In the genomic region with DNA sequence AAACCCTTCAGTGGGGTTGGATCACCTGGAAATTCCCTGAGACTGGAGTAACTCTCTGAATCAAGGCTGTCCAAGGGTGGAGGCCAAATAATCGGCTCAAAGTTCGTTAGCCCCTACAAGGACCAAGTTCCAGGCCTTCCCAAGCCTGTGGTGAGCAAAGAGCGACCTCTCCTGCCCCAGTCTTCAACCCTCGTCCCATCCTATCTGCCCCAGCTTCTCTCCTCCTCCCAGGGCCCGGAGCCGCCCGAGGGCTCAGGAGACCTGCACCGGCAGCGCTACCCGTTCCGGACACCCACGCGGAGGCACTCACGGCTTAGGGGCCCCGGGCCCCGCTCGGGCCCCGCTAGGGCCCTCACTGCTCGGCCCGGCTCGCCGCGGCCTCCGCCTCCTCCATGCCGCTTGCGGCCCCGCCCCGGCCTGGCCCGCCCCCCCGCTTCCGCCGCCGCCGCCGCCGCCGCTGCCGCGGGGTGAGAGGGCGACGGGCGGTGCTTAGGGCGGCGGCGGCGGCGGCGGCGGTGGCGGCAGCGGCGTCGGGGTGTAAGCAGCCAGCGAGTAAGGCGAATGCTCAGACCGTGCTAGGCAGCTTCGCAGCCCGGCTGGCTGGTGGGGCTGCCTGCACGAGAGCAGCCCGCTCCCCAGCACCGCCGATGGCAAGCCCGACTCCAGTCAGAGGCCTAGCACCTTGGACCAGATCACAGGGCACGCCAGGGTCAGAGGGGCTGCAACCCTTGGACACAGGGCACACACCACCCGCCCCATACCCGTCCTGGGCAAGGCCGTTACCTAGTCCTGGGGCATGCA, we compare ENCODE assay signal across 8 cellular contexts. TPM values are rescaled to one million over a fixed set of nuclear protein-coding genes. Genes with fewer than 3 reads are reported as not detected.
DNase-seq lines count a peak whose midpoint lies in the region; ATAC-seq, FAIRE-seq and TF ChIP-seq lines count a peak whose summit lies in the region.

A gene (minus strand): TSS at position 409 of the 801 bp plus-strand sequence. CDS start 613 bp downstream, outside the sequence.

- H3K4me3 Mint-ChIP-seq in activated CD4-positive, alpha-beta T cell treated with anti-CD3 and anti-CD28 coated beads, Interleukin-2, amount 10 ng/mL, durations not matched to agents 7 days and 5 days, result peak within 1 kb of the TSS; percentile 80
- H3K4me3 Mint-ChIP-seq in dendritic cell treated with granulocyte-macrophage colony-stimulating factor and Interleukin-4, amounts not matched to agents 40 ng/mL and 50 ng/mL, for 4 days, result peak within 1 kb of the TSS; percentile 82

- CTCF ChIA-PET in A549 (lab: Yijun Ruan, JAX), result interaction anchor here (1.4 to 2.5 kb wide), 2 partner anchors 26 to 161 kb away, joined by 4 to 14 read pairs; no protein-coding TSS in a partner anchor
- CTCF ChIA-PET in activated CD4-positive, alpha-beta T cell treated with anti-CD3 and anti-CD28 coated beads, Interleukin-2, amount 10 ng/mL, durations not matched to agents 7 days and 5 days (lab: Charles Lee), result interaction anchor here (0.7 to 1.1 kb wide), 2 partner anchors 15 to 213 kb away, joined by 3 to 5 read pairs; no protein-coding TSS in a partner anchor

- POLR2A ChIA-PET in A549 (lab: Yijun Ruan, JAX), result interaction anchor here (0.7 to 1.4 kb wide), 2 partner anchors 26 to 49 kb away, joined by 3 to 4 read pairs; a partner anchor contains a TSS
- POLR2A ChIA-PET in activated CD4-positive, alpha-beta T cell treated with anti-CD3 and anti-CD28 coated beads, Interleukin-2, amount 10 ng/mL, durations not matched to agents 7 days and 5 days (lab: Charles Lee), result interaction anchor here (0.6 kb wide), 1 partner anchor 89 kb away, joined by 9 read pairs; no protein-coding TSS in a partner anchor

- H3K27ac ChIP-seq in A549 (peak within 1 kb of the TSS; percentile 97 to 98), right lobe of liver (peak within 1 kb of the TSS; percentile 54 to 80 (median 78))

- H3K27me3 ChIP-seq in right lobe of liver, result no peaks in the 10 kb centered on the region

- no peak for FAIRE-seq in A549 (lab: Jason Lieb, UNC)

- no peaks in the 10 kb centered on the region for H3K27me3 Mint-ChIP-seq in activated CD4-positive, alpha-beta T cell treated with anti-CD3 and anti-CD28 coated beads, Interleukin-2, amount 10 ng/mL, durations not matched to agents 7 days and 5 days
- peaks cover 7% of the 10 kb centered on the region for H3K27me3 Mint-ChIP-seq in dendritic cell treated with granulocyte-macrophage colony-stimulating factor and Interleukin-4, amounts not matched to agents 40 ng/mL and 50 ng/mL, for 4 days

- peaks cover 2% of the 10 kb centered on the region for H3K36me3 Mint-ChIP-seq in activated CD4-positive, alpha-beta T cell treated with anti-CD3 and anti-CD28 coated beads, Interleukin-2, amount 10 ng/mL, durations not matched to agents 7 days and 5 days (ENCODE audit: low read depth)
- peaks cover 27% of the 10 kb centered on the region for H3K36me3 Mint-ChIP-seq in dendritic cell treated with granulocyte-macrophage colony-stimulating factor and Interleukin-4, amounts not matched to agents 40 ng/mL and 50 ng/mL, for 4 days (ENCODE audit: low read depth)

- no peaks in the 10 kb centered on the region for H3K9me3 Mint-ChIP-seq in activated CD4-positive, alpha-beta T cell treated with anti-CD3 and anti-CD28 coated beads, Interleukin-2, amount 10 ng/mL, durations not matched to agents 7 days and 5 days
- H3K9me3 Mint-ChIP-seq in dendritic cell treated with granulocyte-macrophage colony-stimulating factor and Interleukin-4, amounts not matched to agents 40 ng/mL and 50 ng/mL, for 4 days, result no peaks in the 10 kb centered on the region

- H3K9me3 ChIP-seq in A549 (no peaks in the 10 kb centered on the region), right lobe of liver (no peaks in the 10 kb centered on the region)

- H3K36me3 ChIP-seq in right lobe of liver, result peaks cover 0 to 15% (median 0%) of the 10 kb centered on the region in 4 donors

- peak within 1 kb of the TSS; percentile 99 for H3K4me2 ChIP-seq in A549

- 0% methylated on average over 6 of the region's 67 CpGs for WGBS in A549 (ENCODE audit: missing lambda C conversion rate)
- 0% methylated on average over 5 of the region's 67 CpGs for WGBS in right lobe of liver (ENCODE audit: insufficient coverage, low coverage, low lambda C conversion rate, missing lambda C conversion rate)

- H3K4me3 ChIP-seq in A549, result peak within 1 kb of the TSS; percentile 74
- peak within 1 kb of the TSS; percentile 83 to 92 (median 91) for H3K4me3 ChIP-seq in right lobe of liver

- ATAC-seq in A549 (peak; percentile 94 to 96), GM18499 (IDR thresholded peaks at IDR 0.05; ENCODE audit: insufficient read depth, unreplicated experiment) (peak; percentile 46), HG02943 (IDR thresholded peaks at IDR 0.05; ENCODE audit: low read depth, unreplicated experiment) (peak; percentile 75), right lobe of liver (peak; percentile 81 to 92 (median 86))

- H3K27ac Mint-ChIP-seq in activated CD4-positive, alpha-beta T cell treated with anti-CD3 and anti-CD28 coated beads, Interleukin-2, amount 10 ng/mL, durations not matched to agents 7 days and 5 days, result peak within 1 kb of the TSS; percentile 83
- H3K27ac Mint-ChIP-seq in dendritic cell treated with granulocyte-macrophage colony-stimulating factor and Interleukin-4, amounts not matched to agents 40 ng/mL and 50 ng/mL, for 4 days, result peak within 1 kb of the TSS; percentile 76

- H3K4me1 Mint-ChIP-seq in activated CD4-positive, alpha-beta T cell treated with anti-CD3 and anti-CD28 coated beads, Interleukin-2, amount 10 ng/mL, durations not matched to agents 7 days and 5 days, result peaks cover 30% of the 10 kb centered on the region
- peaks cover 37% of the 10 kb centered on the region for H3K4me1 Mint-ChIP-seq in dendritic cell treated with granulocyte-macrophage colony-stimulating factor and Interleukin-4, amounts not matched to agents 40 ng/mL and 50 ng/mL, for 4 days (ENCODE audit: low read depth)

- TF ChIP-seq EP300 in A549 (IDR thresholded peaks at IDR 0.05), result no peak

- DNase-seq in A549 (ENCODE audit: low read depth in 1 of 2, low spot score in 1 of 2), result peak; percentile 57 to 73
- peak; percentile 82 for DNase-seq in NCI-H2227 (lab: John Stamatoyannopoulos, UW; ENCODE audit: unreplicated experiment)
- DNase-seq in activated CD4-positive, alpha-beta T cell treated with anti-CD3 and anti-CD28 coated beads, Interleukin-2, amount 10 ng/mL, durations not matched to agents 7 days and 5 days, result peak; percentile 72
- peak; percentile 77 to 80 (median 77) for DNase-seq in right lobe of liver
- peak; percentile 68 to 80 for DNase-seq in stimulated activated CD4-positive, alpha-beta T cell treated with anti-CD3 and anti-CD28 coated beads, Interleukin-4, amount 100 ng/mL, for 4 hours

- peak; percentile 40 for TF ChIP-seq CTCF in A549 (IDR thresholded peaks at IDR 0.05)
- peak; percentile 4 to 40 (median 18) for TF ChIP-seq CTCF in right lobe of liver (IDR thresholded peaks at IDR 0.05)

- peaks cover 9% of the 10 kb centered on the region; the same call in 1 of the 3 replicates for H3K4me1 ChIP-seq in A549
- peaks cover 0 to 18% (median 0%) of the 10 kb centered on the region in 4 donors for H3K4me1 ChIP-seq in right lobe of liver

- intact Hi-C loops in dendritic cell treated with granulocyte-macrophage colony-stimulating factor and Interleukin-4, amounts not matched to agents 40 ng/mL and 50 ng/mL, for 4 days (cut with micrococcal nuclease), result no loop called here
- intact Hi-C loops in right lobe of liver (cut with DNase I), result no loop called here

- peak; percentile 37 to 49 for TF ChIP-seq RAD21 in A549 (conservative IDR thresholded peaks at IDR 0.05 in 1 of 2, IDR thresholded peaks at IDR 0.05 in 1 of 2)

- TF ChIP-seq POLR2A in A549 (IDR thresholded peaks at IDR 0.05; ENCODE audit: low read length) (peak; percentile 58), right lobe of liver (IDR thresholded peaks at IDR 0.05) (peak; percentile 78)

TF ChIP-seq in A549, 52 proteins besides CTCF, POLR2A, EP300 and RAD21 (continues in another document):
- TF ChIP-seq, protein P1, sequence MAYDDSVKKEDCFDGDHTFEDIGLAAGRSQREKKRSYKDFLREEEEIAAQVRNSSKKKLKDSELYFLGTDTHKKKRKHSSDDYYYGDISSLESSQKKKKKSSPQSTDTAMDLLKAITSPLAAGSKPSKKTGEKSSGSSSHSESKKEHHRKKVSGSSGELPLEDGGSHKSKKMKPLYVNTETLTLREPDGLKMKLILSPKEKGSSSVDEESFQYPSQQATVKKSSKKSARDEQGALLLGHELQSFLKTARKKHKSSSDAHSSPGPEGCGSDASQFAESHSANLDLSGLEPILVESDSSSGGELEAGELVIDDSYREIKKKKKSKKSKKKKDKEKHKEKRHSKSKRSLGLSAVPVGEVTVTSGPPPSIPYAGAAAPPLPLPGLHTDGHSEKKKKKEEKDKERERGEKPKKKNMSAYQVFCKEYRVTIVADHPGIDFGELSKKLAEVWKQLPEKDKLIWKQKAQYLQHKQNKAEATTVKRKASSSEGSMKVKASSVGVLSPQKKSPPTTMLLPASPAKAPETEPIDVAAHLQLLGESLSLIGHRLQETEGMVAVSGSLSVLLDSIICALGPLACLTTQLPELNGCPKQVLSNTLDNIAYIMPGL (CRISPR knock-in tag; IDR thresholded peaks at IDR 0.05; ENCODE audit: borderline replicate concordance), result no peak
- TF ChIP-seq ESRRA (IDR thresholded peaks at IDR 0.05; ENCODE audit: borderline replicate concordance, low read length) (no peak), RARB (CRISPR knock-in tag; IDR thresholded peaks at IDR 0.05) (no peak), HEYL (CRISPR knock-in tag; IDR thresholded peaks at IDR 0.05) (no peak), HDAC2 (IDR thresholded peaks at IDR 0.05) (no peak), CBX8 (IDR thresholded peaks at IDR 0.05) (no peak), MAFK (IDR thresholded peaks at IDR 0.05; ENCODE audit: partially characterized antibody) (no peak), PHF8 (IDR thresholded peaks at IDR 0.05; ENCODE audit: borderline replicate concordance, low read depth) (peak; percentile 78; the same call in 1 of the 2 replicates), ZSCAN20 (CRISPR knock-in tag; IDR thresholded peaks at IDR 0.05) (no peak), HOXB13 (CRISPR knock-in tag; IDR thresholded peaks at IDR 0.05; ENCODE audit: low read depth) (no peak)
- TF ChIP-seq, protein P2, sequence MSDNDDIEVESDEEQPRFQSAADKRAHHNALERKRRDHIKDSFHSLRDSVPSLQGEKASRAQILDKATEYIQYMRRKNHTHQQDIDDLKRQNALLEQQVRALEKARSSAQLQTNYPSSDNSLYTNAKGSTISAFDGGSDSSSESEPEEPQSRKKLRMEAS (IDR thresholded peaks at IDR 0.05), result no peak

RNA-seq across cellular contexts. Expression of the gene that starts here (rescaled TPM):
- polyA plus RNA-seq in A549 (2011; rRNA removed) (33.5 and 39.5 TPM in 2 replicates), A549 (2017; fragmentation: RNase III; extraction: RNeasy Plus Mini Kit Qiagen cat#74134 plus additional on column Dnase treatment) (32.4 to 33.4 TPM (median 33.1 TPM) in 3 replicates)
- 44.3 and 53.4 TPM in 2 replicates for polyA plus RNA-seq in A549 (2012; cell fraction: cytosol; rRNA removed)
- 67.7 and 76.5 TPM in 2 replicates for polyA plus RNA-seq in A549 (2012; cell fraction: nucleus; rRNA removed)
- polyA minus RNA-seq in A549 (2011; rRNA and poly(A)+ RNA removed), result 51.7 and 54.5 TPM in 2 replicates
- total RNA-seq in activated CD4-positive, alpha-beta T cell treated with anti-CD3 and anti-CD28 coated beads, Interleukin-2, amount 10 ng/mL, durations not matched to agents 7 days and 5 days, result 10 to 100 TPM; 32.0 to 33.4 TPM
- 10 to 100 TPM; 26.9 to 47.4 (median 38.8) TPM for total RNA-seq in right lobe of liver

Comparison
In these comparisons a context has a peak if more than half of its experiments do, and no peak if none do; other contexts are left out.
1. Peak in every context shown above with its lines: DNase-seq, ATAC-seq, H3K4me3 ChIP-seq and H3K27ac ChIP-seq.